In the genomic region with DNA sequence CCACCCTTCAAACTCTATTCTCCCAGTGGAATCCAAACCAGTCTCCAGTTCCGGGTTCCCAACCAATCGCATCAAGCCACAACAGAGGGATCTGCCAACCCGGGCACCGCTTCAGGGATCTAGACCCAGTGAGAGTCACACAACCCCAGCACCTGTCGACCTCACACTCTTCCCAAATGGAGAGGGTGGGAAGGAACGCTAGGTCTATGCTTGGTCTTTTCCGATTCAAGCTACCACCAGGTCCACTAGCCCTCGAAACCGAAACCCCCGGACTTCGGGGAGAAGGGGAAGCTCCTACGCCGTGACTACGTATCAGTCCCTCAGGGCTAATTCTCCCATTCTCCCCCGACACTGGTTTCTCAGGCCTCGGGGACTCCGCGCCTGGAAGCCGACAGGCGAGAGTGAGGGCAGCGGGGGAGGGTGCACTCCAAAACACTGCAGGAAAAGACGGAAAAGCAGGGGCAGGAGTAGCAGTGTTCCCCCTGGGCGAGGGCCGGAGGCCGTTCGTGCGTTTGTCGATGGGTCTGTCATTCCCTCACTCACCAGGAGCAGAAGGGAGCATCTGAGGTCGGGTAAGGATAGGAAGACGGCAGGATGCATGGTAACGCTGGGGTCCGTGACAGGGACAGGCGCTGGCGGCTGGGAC, we compare ENCODE assay signal across 8 cellular contexts. TPM values are rescaled to one million over a fixed set of nuclear protein-coding genes. Genes with fewer than 3 reads are reported as not detected.
A peak's percentile ranks its signal among the peaks of the same experiment; 100 is the strongest.
DNase-seq lines count a peak whose midpoint lies in the region; ATAC-seq and TF ChIP-seq lines count a peak whose summit lies in the region.

No MANE protein-coding gene starts in this region.

- H3K27ac ChIP-seq in ACC112 (ENCODE audit: low read depth, low read length), result peak overlapping the region; percentile 61
- H3K27ac ChIP-seq in effector memory CD4-positive, alpha-beta T cell (ENCODE audit: insufficient read depth, low read length, poor library complexity, severe bottlenecking), result peak overlapping the region; percentile 78
- peak overlapping the region; percentile 79 to 96 for H3K27ac ChIP-seq in lung (ENCODE audit: low read depth in 1 of 2, low read length in 1 of 2)

- H2AFZ ChIP-seq in ACC112 (ENCODE audit: low read length, unreplicated experiment), result peak overlapping the region; percentile 43

- intact Hi-C loops in activated B cell treated with CpG ODN at 0.5 μM for 24 hours (cut with micrococcal nuclease), result loop anchor here (2.0 to 5.0 kb wide), 6 partner anchors 191 to 1300 kb away; a partner anchor contains a TSS

- H3K27me3 Mint-ChIP-seq in activated B cell treated with CpG ODN at 0.5 μM for 24 hours, result no peaks in the 10 kb centered on the region
- no peaks in the 10 kb centered on the region for H3K27me3 Mint-ChIP-seq in stimulated activated naive B cell treated with anti-CD40 and anti-IgM and Interleukin-4, amounts not matched to agents 10 μg/mL and 1 μg/mL and 100 μg/mL, for 72 hours

- in situ Hi-C loops in GM13977 (cut with MboI; ENCODE audit: low pct_unique_long_range_greater_than_20kb, low sequenced_read_pairs, unreplicated experiment), result no loop called here

- CTCF ChIA-PET in activated B cell treated with CpG ODN at 0.5 μM for 24 hours (lab: Charles Lee), result no interaction called here

- H3K27ac Mint-ChIP-seq in activated B cell treated with CpG ODN at 0.5 μM for 24 hours, result peak overlapping the region; percentile 97
- peak overlapping the region; percentile 99 for H3K27ac Mint-ChIP-seq in stimulated activated naive B cell treated with anti-CD40 and anti-IgM and Interleukin-4, amounts not matched to agents 10 μg/mL and 1 μg/mL and 100 μg/mL, for 72 hours

- H3K36me3 ChIP-seq in ACC112 (ENCODE audit: insufficient read depth, low read length) (peaks cover 4% of the 10 kb centered on the region; the same call in 1 of the 2 replicates), lung (ENCODE audit: control insufficient read depth in 2 of 2, insufficient read depth in 2 of 2, low read length in 2 of 2) (no peaks in the 10 kb centered on the region)
- H3K36me3 ChIP-seq in effector memory CD4-positive, alpha-beta T cell (ENCODE audit: control insufficient read depth, insufficient read depth, low read length), result no peaks in the 10 kb centered on the region

- peak; percentile 30 for DNase-seq in GM13977 (ENCODE audit: low spot score)
- DNase-seq in NCI-H2171 (lab: John Stamatoyannopoulos, UW), result peak; percentile 68
- DNase-seq in activated B cell treated with CpG ODN at 0.5 μM for 24 hours, result peak; percentile 32
- DNase-seq in effector memory CD4-positive, alpha-beta T cell, result peak; percentile 12 to 50 (median 16)
- DNase-seq in lung (ENCODE audit: low spot score), result peak; percentile 72
- peak; percentile 26 for DNase-seq in stimulated activated naive B cell treated with anti-CD40 and anti-IgM and Interleukin-4, amounts not matched to agents 10 μg/mL and 1 μg/mL and 100 μg/mL, for 72 hours

- H3K9me3 ChIP-seq in effector memory CD4-positive, alpha-beta T cell (ENCODE audit: control insufficient read depth, low read length), result no peaks in the 10 kb centered on the region
- no peaks in the 10 kb centered on the region for H3K9me3 ChIP-seq in lung (ENCODE audit: control insufficient read depth in 2 of 2, insufficient read depth in 1 of 2, low read length in 1 of 2)

- H3K4me3 ChIP-seq in ACC112 (ENCODE audit: low read depth, low read length) (peak overlapping the region; percentile 95), lung (peak overlapping the region; percentile 90)
- H3K4me3 ChIP-seq in effector memory CD4-positive, alpha-beta T cell (ENCODE audit: insufficient read depth, low read depth, low read length, poor library complexity, severe bottlenecking), result peak overlapping the region; percentile 79

- peaks cover 49% of the 10 kb centered on the region for H3K4me1 Mint-ChIP-seq in activated B cell treated with CpG ODN at 0.5 μM for 24 hours
- H3K4me1 Mint-ChIP-seq in stimulated activated naive B cell treated with anti-CD40 and anti-IgM and Interleukin-4, amounts not matched to agents 10 μg/mL and 1 μg/mL and 100 μg/mL, for 72 hours, result peaks cover 23 to 48% of the 10 kb centered on the region in 2 donors

- ATAC-seq in HG03095 (IDR thresholded peaks at IDR 0.05; ENCODE audit: unreplicated experiment) (peak; percentile 2), activated B cell treated with CpG ODN at 0.5 μM for 24 hours (ENCODE audit: low read depth) (no peak), lung (ENCODE audit: insufficient read depth, low FRiP score) (peak; percentile 41)
- ATAC-seq in stimulated activated naive B cell treated with anti-CD40 and anti-IgM and Interleukin-4, amounts not matched to agents 10 μg/mL and 1 μg/mL and 100 μg/mL, for 72 hours (replicated peaks), result peak; percentile 14 to 15

- H3K36me3 Mint-ChIP-seq in activated B cell treated with CpG ODN at 0.5 μM for 24 hours (ENCODE audit: low read depth), result peaks cover 9% of the 10 kb centered on the region
- peaks cover 8 to 19% of the 10 kb centered on the region in 2 donors for H3K36me3 Mint-ChIP-seq in stimulated activated naive B cell treated with anti-CD40 and anti-IgM and Interleukin-4, amounts not matched to agents 10 μg/mL and 1 μg/mL and 100 μg/mL, for 72 hours

- H3K79me2 ChIP-seq in ACC112 (ENCODE audit: control insufficient read depth, insufficient read depth, low read length, unreplicated experiment), result peaks cover 55% of the 10 kb centered on the region

- H3K4me1 ChIP-seq in ACC112 (ENCODE audit: control insufficient read depth, insufficient read depth, low read length, unreplicated experiment) (peaks cover 12% of the 10 kb centered on the region), lung (ENCODE audit: control insufficient read depth in 2 of 2, insufficient read depth in 2 of 2, low read length in 2 of 2) (peaks cover 1 to 4% of the 10 kb centered on the region in 2 donors)
- peaks cover 15% of the 10 kb centered on the region for H3K4me1 ChIP-seq in effector memory CD4-positive, alpha-beta T cell (ENCODE audit: control insufficient read depth, insufficient read depth, low read length, poor library complexity, severe bottlenecking)

- H3K9me3 Mint-ChIP-seq in activated B cell treated with CpG ODN at 0.5 μM for 24 hours, result no peaks in the 10 kb centered on the region
- H3K9me3 Mint-ChIP-seq in stimulated activated naive B cell treated with anti-CD40 and anti-IgM and Interleukin-4, amounts not matched to agents 10 μg/mL and 1 μg/mL and 100 μg/mL, for 72 hours, result no peaks in the 10 kb centered on the region

- no peaks in the 10 kb centered on the region for H3K27me3 ChIP-seq in ACC112 (ENCODE audit: insufficient read depth, low read length)
- H3K27me3 ChIP-seq in effector memory CD4-positive, alpha-beta T cell (replicated peaks; ENCODE audit: control insufficient read depth, insufficient read depth, low read length, poor library complexity, severe bottlenecking), result no peaks in the 10 kb centered on the region
- H3K27me3 ChIP-seq in lung (ENCODE audit: control insufficient read depth, insufficient read depth), result no peaks in the 10 kb centered on the region

- POLR2A ChIA-PET in activated B cell treated with CpG ODN at 0.5 μM for 24 hours (lab: Charles Lee), result interaction anchor here (1.6 kb wide), 1 partner anchor 14 kb away, joined by 8 read pairs; no protein-coding TSS in a partner anchor

- 0 to 1% methylated on average over 34 of the region's 34 CpGs for WGBS in lung, 2 donors

- TF ChIP-seq CTCF in GM13977 (IDR thresholded peaks at IDR 0.05; ENCODE audit: extremely low read depth, insufficient read depth, missing control alignments), result no peak
- no peak for TF ChIP-seq CTCF in activated B cell treated with CpG ODN at 0.5 μM for 24 hours (IDR thresholded peaks at IDR 0.05)
- TF ChIP-seq CTCF in lung (IDR thresholded peaks at IDR 0.05; ENCODE audit: control extremely low read depth, extremely low read depth), result no peak

- peak overlapping the region; percentile 100 for H3K4me3 Mint-ChIP-seq in activated B cell treated with CpG ODN at 0.5 μM for 24 hours
- H3K4me3 Mint-ChIP-seq in stimulated activated naive B cell treated with anti-CD40 and anti-IgM and Interleukin-4, amounts not matched to agents 10 μg/mL and 1 μg/mL and 100 μg/mL, for 72 hours, result peak overlapping the region; percentile 99

RNA-seq across cellular contexts. Expression of a gene that starts 0.4 kb away (rescaled TPM):
- total RNA-seq in activated B cell treated with CpG ODN at 0.5 μM for 24 hours (14.8 and 16.5 TPM in 2 replicates), lung (10 to 100 TPM; 22.6 to 27.2 TPM)
- polyA plus RNA-seq in lung, result 10 to 100 TPM; 26.7 to 27.6 TPM

RNA-seq across cellular contexts. Expression of a gene that starts 0.7 kb away (rescaled TPM):
- total RNA-seq in activated B cell treated with CpG ODN at 0.5 μM for 24 hours (26.7 and 34.0 TPM in 2 replicates), lung (10 to 100 TPM; 19.1 to 52.1 TPM)
- 1 to 10 TPM; 3.4 to 5.8 TPM for polyA plus RNA-seq in lung

Comparison
In these comparisons a context has a peak if more than half of its experiments do, and no peak if none do; other contexts are left out.
1. DNase-seq: peak in every context shown above with its lines; median percentile 72 in lung; 68 in NCI-H2171; 32 in activated B cell treated with CpG ODN at 0.5 μM for 24 hours; 30 in GM13977; 26 in stimulated activated naive B cell treated with anti-CD40 and anti-IgM and Interleukin-4, amounts not matched to agents 10 μg/mL and 1 μg/mL and 100 μg/mL, for 72 hours; 16 in effector memory CD4-positive, alpha-beta T cell.